ENCODE assay signal across 1 cellular context in the genomic region with DNA sequence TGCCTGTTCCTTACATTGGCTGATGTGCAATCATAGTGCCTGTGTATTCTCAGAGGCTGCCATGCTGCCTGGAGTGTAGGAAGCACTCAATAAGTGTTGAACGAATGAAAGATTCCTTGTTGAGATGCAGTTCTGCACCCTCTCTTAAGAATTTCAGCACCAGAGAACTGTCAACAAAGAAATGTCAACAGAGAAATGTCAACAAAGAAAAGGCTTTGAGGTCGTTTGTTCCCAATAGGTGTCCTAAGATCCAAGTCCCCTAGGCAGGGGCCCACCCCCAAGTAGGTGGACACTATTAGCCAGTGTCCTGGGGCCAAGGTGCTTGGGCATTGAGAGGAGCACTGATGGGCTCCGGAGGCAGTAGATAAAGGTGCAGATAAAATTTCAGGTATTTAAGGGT.
A peak's percentile ranks its signal among the peaks of the same experiment; 100 is the strongest.
TF ChIP-seq lines count a peak whose summit lies in the region.

No MANE protein-coding gene starts in this region.

TF ChIP-seq in HepG2, 621 proteins besides CTCF, POLR2A, EP300 and RAD21 (continued from another document and continues in another):
- TF ChIP-seq HBP1 (CRISPR knock-in tag; IDR thresholded peaks at IDR 0.05; ENCODE audit: low read depth) (no peak), GATAD2A (CRISPR knock-in tag; IDR thresholded peaks at IDR 0.05) (peak; percentile 67), SAP130 (CRISPR knock-in tag; IDR thresholded peaks at IDR 0.05; ENCODE audit: low read depth) (peak; percentile 29; the same call in 1 of the 2 replicates), FOXA3 (CRISPR knock-in tag; IDR thresholded peaks at IDR 0.05) (peak; percentile 94), RARA (CRISPR knock-in tag; IDR thresholded peaks at IDR 0.05) (peak; percentile 36; the same call in 1 of the 2 replicates), FOXK1 (CRISPR knock-in tag; IDR thresholded peaks at IDR 0.05; ENCODE audit: borderline replicate concordance, low read depth) (peak; percentile 77), ZFY (CRISPR knock-in tag; IDR thresholded peaks at IDR 0.05) (no peak), ARID5B (CRISPR knock-in tag; IDR thresholded peaks at IDR 0.05) (peak; percentile 76), TCF7 (IDR thresholded peaks at IDR 0.05; ENCODE audit: low read depth) (peak; percentile 87), GFI1 (CRISPR knock-in tag; IDR thresholded peaks at IDR 0.05; ENCODE audit: borderline replicate concordance) (0 out of 2 replicates have a peak, but pooled peaks have one; percentile 32), SIX4 (CRISPR knock-in tag; IDR thresholded peaks at IDR 0.05) (0 out of 2 replicates have a peak, but pooled peaks have one; percentile 38), FOXJ3 (CRISPR knock-in tag; IDR thresholded peaks at IDR 0.05; ENCODE audit: borderline replicate concordance) (0 out of 2 replicates have a peak, but pooled peaks have one; percentile 44), SOX13 (IDR thresholded peaks at IDR 0.05) (peak; percentile 55; the same call in 1 of the 2 replicates), SOX13 (CRISPR knock-in tag; conservative IDR thresholded peaks at IDR 0.05 in 1 of 2, IDR thresholded peaks at IDR 0.05 in 1 of 2) (peak in 1 of 2 experiments; percentile 77; a peak in 2 of 4 replicates), TGIF2 (CRISPR knock-in tag; IDR thresholded peaks at IDR 0.05) (0 out of 2 replicates have a peak, but pooled peaks have one; percentile 21), ZNF788 (CRISPR knock-in tag; IDR thresholded peaks at IDR 0.05; ENCODE audit: borderline replicate concordance) (0 out of 2 replicates have a peak, but pooled peaks have one; percentile 7), ZNF644 (CRISPR knock-in tag; IDR thresholded peaks at IDR 0.05; ENCODE audit: low read depth) (peak; percentile 65), MIER2 (CRISPR knock-in tag; IDR thresholded peaks at IDR 0.05) (peak; percentile 92), DPF2 (CRISPR knock-in tag; IDR thresholded peaks at IDR 0.05; ENCODE audit: borderline replicate concordance, low read depth) (peak; percentile 53; the same call in 1 of the 2 replicates), ZNF619 (CRISPR knock-in tag; IDR thresholded peaks at IDR 0.05) (no peak), PBX3 (CRISPR knock-in tag; IDR thresholded peaks at IDR 0.05; ENCODE audit: borderline replicate concordance) (no peak), PCBP1 (IDR thresholded peaks at IDR 0.05; ENCODE audit: borderline replicate concordance, low read depth, low read length) (no peak), ZNF432 (CRISPR knock-in tag; IDR thresholded peaks at IDR 0.05; ENCODE audit: borderline replicate concordance) (no peak), ZNF691 (CRISPR knock-in tag; IDR thresholded peaks at IDR 0.05; ENCODE audit: borderline replicate concordance, low read depth) (0 out of 2 replicates have a peak, but pooled peaks have one; percentile 36), ISL2 (CRISPR knock-in tag; IDR thresholded peaks at IDR 0.05) (peak; percentile 53; the same call in 1 of the 2 replicates), ZNF772 (CRISPR knock-in tag; IDR thresholded peaks at IDR 0.05) (0 out of 2 replicates have a peak, but pooled peaks have one; percentile 9)
- TF ChIP-seq, protein P1, sequence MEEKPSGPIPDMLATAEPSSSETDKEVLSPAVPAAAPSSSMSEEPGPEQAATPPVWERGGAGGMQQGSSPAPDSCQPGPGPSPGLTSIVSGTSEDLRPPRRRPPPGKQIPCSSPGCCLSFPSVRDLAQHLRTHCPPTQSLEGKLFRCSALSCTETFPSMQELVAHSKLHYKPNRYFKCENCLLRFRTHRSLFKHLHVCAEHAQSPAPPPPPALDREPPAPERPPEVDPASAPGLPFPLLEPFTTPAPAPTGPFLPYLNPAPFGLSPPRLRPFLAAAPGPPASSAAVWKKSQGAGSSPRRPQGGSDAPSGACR (CRISPR knock-in tag; IDR thresholded peaks at IDR 0.05), result 0 out of 2 replicates have a peak, but pooled peaks have one; percentile 39
- TF ChIP-seq, protein P2, sequence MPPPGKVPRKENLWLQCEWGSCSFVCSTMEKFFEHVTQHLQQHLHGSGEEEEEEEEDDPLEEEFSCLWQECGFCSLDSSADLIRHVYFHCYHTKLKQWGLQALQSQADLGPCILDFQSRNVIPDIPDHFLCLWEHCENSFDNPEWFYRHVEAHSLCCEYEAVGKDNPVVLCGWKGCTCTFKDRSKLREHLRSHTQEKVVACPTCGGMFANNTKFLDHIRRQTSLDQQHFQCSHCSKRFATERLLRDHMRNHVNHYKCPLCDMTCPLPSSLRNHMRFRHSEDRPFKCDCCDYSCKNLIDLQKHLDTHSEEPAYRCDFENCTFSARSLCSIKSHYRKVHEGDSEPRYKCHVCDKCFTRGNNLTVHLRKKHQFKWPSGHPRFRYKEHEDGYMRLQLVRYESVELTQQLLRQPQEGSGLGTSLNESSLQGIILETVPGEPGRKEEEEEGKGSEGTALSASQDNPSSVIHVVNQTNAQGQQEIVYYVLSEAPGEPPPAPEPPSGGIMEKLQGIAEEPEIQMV (CRISPR knock-in tag; IDR thresholded peaks at IDR 0.05; ENCODE audit: low read depth), result no peak
- TF ChIP-seq, protein P3, sequence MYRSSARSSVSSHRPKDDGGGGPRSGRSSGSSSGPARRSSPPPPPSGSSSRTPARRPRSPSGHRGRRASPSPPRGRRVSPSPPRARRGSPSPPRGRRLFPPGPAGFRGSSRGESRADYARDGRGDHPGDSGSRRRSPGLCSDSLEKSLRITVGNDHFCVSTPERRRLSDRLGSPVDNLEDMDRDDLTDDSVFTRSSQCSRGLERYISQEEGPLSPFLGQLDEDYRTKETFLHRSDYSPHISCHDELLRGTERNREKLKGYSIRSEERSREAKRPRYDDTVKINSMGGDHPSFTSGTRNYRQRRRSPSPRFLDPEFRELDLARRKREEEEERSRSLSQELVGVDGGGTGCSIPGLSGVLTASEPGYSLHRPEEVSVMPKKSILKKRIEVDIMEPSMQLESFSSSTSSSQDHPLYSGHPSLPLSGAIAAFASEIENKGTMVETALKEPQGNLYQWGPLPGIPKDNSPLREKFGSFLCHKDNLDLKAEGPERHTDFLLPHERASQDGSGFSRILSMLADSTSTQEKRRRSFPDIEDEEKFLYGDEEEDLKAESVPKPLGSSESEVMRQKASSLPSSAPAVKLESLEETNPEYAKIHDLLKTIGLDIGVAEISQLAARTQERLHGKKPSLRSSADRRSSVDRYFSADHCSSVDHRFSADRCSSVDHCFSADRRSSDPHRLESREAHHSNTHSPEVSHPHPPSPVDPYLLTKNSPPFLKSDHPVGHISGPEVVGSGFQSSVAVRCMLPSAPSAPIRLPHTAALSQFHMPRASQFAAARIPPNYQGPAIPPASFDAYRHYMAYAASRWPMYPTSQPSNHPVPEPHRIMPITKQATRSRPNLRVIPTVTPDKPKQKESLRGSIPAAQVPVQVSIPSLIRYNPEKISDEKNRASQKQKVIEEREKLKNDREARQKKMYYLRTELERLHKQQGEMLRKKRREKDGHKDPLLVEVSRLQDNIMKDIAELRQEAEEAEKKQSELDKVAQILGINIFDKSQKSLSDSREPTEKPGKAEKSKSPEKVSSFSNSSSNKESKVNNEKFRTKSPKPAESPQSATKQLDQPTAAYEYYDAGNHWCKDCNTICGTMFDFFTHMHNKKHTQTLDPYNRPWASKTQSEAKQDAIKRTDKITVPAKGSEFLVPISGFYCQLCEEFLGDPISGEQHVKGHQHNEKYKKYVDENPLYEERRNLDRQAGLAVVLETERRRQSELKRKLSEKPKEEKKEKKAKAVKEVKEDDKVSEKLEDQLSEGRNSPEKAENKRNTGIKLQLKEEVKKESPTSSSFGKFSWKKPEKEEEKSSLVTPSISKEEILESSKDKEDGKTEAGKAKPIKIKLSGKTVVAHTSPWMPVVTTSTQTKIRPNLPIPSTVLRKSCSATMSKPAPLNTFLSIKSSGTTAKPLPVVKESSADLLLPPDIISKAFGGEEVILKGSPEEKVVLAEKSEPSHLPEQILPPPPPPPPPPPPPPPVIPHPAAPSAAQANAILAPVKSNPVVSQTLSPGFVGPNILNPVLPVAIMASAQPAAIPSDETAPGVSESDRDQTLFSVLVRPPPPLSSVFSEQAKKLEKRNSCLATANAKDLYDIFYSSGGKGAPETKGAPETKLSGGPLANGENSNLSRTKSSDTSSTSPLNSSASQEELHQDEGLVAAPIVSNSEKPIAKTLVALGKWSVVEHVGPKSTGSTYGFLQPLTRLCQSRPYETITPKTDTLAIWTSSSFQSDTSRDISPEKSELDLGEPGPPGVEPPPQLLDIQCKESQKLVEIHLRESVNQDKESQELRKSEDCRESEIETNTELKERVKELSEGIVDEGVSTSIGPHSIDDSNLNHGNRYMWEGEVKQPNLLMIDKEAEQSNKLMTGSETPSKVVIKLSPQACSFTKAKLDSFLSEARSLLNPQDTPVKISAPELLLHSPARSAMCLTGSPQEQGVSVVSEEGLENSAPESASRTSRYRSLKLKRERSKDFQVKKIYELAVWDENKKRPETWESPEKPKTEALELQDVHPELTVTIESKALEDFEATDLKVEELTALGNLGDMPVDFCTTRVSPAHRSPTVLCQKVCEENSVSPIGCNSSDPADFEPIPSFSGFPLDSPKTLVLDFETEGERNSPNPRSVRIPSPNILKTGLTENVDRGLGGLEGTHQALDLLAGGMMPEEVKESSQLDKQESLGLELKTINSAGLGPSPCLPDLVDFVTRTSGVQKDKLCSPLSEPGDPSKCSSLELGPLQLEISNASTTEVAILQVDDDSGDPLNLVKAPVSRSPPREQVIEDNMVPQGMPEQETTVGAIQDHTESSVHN (CRISPR knock-in tag; IDR thresholded peaks at IDR 0.05), result no peak
- TF ChIP-seq, protein P4, sequence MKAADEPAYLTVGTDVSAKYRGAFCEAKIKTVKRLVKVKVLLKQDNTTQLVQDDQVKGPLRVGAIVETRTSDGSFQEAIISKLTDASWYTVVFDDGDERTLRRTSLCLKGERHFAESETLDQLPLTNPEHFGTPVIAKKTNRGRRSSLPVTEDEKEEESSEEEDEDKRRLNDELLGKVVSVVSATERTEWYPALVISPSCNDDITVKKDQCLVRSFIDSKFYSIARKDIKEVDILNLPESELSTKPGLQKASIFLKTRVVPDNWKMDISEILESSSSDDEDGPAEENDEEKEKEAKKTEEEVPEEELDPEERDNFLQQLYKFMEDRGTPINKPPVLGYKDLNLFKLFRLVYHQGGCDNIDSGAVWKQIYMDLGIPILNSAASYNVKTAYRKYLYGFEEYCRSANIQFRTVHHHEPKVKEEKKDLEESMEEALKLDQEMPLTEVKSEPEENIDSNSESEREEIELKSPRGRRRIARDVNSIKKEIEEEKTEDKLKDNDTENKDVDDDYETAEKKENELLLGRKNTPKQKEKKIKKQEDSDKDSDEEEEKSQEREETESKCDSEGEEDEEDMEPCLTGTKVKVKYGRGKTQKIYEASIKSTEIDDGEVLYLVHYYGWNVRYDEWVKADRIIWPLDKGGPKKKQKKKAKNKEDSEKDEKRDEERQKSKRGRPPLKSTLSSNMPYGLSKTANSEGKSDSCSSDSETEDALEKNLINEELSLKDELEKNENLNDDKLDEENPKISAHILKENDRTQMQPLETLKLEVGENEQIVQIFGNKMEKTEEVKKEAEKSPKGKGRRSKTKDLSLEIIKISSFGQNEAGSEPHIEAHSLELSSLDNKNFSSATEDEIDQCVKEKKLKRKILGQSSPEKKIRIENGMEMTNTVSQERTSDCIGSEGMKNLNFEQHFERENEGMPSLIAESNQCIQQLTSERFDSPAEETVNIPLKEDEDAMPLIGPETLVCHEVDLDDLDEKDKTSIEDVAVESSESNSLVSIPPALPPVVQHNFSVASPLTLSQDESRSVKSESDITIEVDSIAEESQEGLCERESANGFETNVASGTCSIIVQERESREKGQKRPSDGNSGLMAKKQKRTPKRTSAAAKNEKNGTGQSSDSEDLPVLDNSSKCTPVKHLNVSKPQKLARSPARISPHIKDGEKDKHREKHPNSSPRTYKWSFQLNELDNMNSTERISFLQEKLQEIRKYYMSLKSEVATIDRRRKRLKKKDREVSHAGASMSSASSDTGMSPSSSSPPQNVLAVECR (CRISPR knock-in tag; IDR thresholded peaks at IDR 0.05; ENCODE audit: borderline replicate concordance), result peak; percentile 22; the same call in 1 of the 2 replicates
